ENCODE assay signal across 8 cellular contexts in the genomic region with DNA sequence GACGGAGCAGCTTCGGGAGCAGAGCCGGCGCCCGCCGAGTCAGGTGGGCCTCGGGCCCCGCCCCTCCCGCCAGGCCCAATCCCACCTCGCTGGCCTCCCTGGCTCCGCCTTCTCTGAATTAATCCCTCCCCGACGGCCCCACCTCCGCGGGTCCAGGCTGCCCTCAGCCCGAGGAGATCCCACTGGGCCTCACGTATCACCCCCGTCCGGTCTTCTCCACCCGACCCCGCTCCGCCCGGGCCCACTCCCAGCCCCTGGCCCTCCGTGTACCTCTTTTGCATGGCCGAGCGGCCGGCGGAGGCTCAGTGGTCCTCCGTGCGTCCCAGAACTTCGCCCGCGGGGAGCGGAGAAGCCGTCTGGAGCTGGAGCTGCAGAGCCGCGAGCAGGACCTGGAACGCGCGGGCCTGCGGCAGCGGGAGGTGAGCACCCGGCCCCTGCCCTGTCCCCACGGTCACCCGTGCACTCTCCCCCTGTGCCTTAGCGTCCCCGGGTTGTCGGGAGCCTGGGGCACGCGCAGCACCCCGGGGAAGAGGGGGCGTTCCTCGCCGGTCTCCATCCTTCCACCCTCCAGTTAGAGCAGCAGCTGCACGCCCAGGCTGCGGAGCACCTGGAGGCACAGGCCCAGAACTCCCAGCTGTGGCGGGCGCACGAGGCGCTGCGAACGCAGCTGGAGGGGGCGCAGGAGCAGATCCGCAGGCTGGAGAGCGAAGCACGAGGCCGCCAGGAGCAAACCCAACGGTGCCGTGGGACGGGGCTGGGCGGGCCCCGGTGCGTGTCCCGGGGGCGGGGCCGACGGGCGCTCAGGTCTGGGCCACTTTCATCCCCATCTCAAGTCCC. TPM values are rescaled to one million over a fixed set of nuclear protein-coding genes. Genes with fewer than 3 reads are reported as not detected.
A peak's percentile ranks its signal among the peaks of the same experiment; 100 is the strongest.
DNase-seq lines count a peak whose midpoint lies in the region; ATAC-seq, FAIRE-seq and TF ChIP-seq lines count a peak whose summit lies in the region.

No MANE protein-coding gene starts in this region.

- peak overlapping the region; percentile 60 for H2AFZ ChIP-seq in astrocyte (ENCODE audit: low read depth, low read length)

- H3K9me3 ChIP-seq in SK-N-MC (ENCODE audit: low read depth, low read length) (no peaks in the 10 kb centered on the region), astrocyte (ENCODE audit: insufficient read depth, low read depth, low read length) (no peaks in the 10 kb centered on the region)

- peak overlapping the region; percentile 50 for H3K4me3 Mint-ChIP-seq in astrocyte (ENCODE audit: unreplicated experiment)

- H3K4me1 ChIP-seq in astrocyte (ENCODE audit: insufficient read depth, low read length) = peaks cover 58% of the 10 kb centered on the region

- peaks cover 30% of the 10 kb centered on the region for H3K79me2 ChIP-seq in astrocyte (ENCODE audit: insufficient read depth, low read length)

- H3K9me3 Mint-ChIP-seq in astrocyte (ENCODE audit: unreplicated experiment) = no peaks in the 10 kb centered on the region

- peak overlapping the region; percentile 86 for H3K4me3 ChIP-seq in SK-N-MC
- H3K4me3 ChIP-seq in astrocyte (ENCODE audit: insufficient read depth, low read depth, low read length) = peak overlapping the region; percentile 41
- peak overlapping the region; percentile 42 for H3K4me3 ChIP-seq in skeletal muscle cell (ENCODE audit: low read depth, low read length)

- H3K27ac ChIP-seq in SK-N-MC (no peak overlapping the region), astrocyte (ENCODE audit: low read depth, low read length) (no peak overlapping the region)

- H3K27me3 ChIP-seq in astrocyte (ENCODE audit: insufficient read depth, low read length) = no peaks in the 10 kb centered on the region

- H3K36me3 Mint-ChIP-seq in astrocyte (ENCODE audit: low read depth, unreplicated experiment) = no peaks in the 10 kb centered on the region

- peak; percentile 40 for DNase-seq in DMS79 treated with DMSO at 0.1 percent for 48 hours (lab: John Stamatoyannopoulos, UW)
- no peak for DNase-seq in SK-N-MC (ENCODE audit: low read depth, low spot score)
- no peak for DNase-seq in astrocyte (ENCODE audit: low read depth)
- DNase-seq in hepatic stellate cell (ENCODE audit: low spot score) = peak; percentile 69
- DNase-seq in skeletal muscle cell (ENCODE audit: low read depth) = no peak

- peaks cover 9% of the 10 kb centered on the region for H3K27me3 Mint-ChIP-seq in astrocyte (ENCODE audit: low read depth, unreplicated experiment)

- ATAC-seq in HG03460 (IDR thresholded peaks at IDR 0.05; ENCODE audit: unreplicated experiment) (peak; percentile 30), GM18909 (IDR thresholded peaks at IDR 0.05; ENCODE audit: poor library complexity, unreplicated experiment) (no peak), HG03520 (IDR thresholded peaks at IDR 0.05; ENCODE audit: unreplicated experiment) (no peak)

- H3K4me1 Mint-ChIP-seq in astrocyte (ENCODE audit: low read depth, unreplicated experiment) = peaks cover 11% of the 10 kb centered on the region

- H3K27ac Mint-ChIP-seq in astrocyte (ENCODE audit: unreplicated experiment) = no peak overlapping the region

- peaks cover 45% of the 10 kb centered on the region for H4K20me1 ChIP-seq in astrocyte (ENCODE audit: insufficient read depth, low read length)

- TF ChIP-seq CTCF in astrocyte (IDR thresholded peaks at IDR 0.05; ENCODE audit: insufficient read depth, low read depth, low read length) = no peak

- H3K9ac ChIP-seq in SK-N-MC (ENCODE audit: insufficient read length) (no peak overlapping the region), astrocyte (ENCODE audit: low read length) (no peak overlapping the region)

- FAIRE-seq in astrocyte (lab: Jason Lieb, UNC) = no peak

- H3K4me2 ChIP-seq in astrocyte (ENCODE audit: low read length) = peak overlapping the region; percentile 96

- no peaks in the 10 kb centered on the region for H3K36me3 ChIP-seq in SK-N-MC (ENCODE audit: insufficient read depth, low read length)
- H3K36me3 ChIP-seq in astrocyte (ENCODE audit: insufficient read depth, low read length) = no peaks in the 10 kb centered on the region

RNA-seq across cellular contexts. Expression of a gene that starts 2.2 kb away (rescaled TPM):
- 414 and 421 TPM in 2 replicates for total RNA-seq in astrocyte

RNA-seq across cellular contexts. Expression of a gene that starts 2.8 kb away (rescaled TPM):
- 2.6 TPM in 2 replicates for total RNA-seq in astrocyte

RNA-seq across cellular contexts. Expression of a gene that starts 11.8 kb away (rescaled TPM):
- total RNA-seq in astrocyte = 46.8 and 50.8 TPM in 2 replicates

RNA-seq across cellular contexts. Expression of a gene that starts 11.8 kb away (rescaled TPM):
- 194 and 212 TPM in 2 replicates for total RNA-seq in astrocyte

RNA-seq across cellular contexts. Expression of a gene that starts 12.1 kb away (rescaled TPM):
- 69.5 and 75.5 TPM in 2 replicates for total RNA-seq in astrocyte

Comparison
In these comparisons a context has a peak if more than half of its experiments do, and no peak if none do; other contexts are left out.
1. DNase-seq: peak in DMS79 treated with DMSO at 0.1 percent for 48 hours (single experiment) and hepatic stellate cell (single experiment); none in SK-N-MC (single experiment), astrocyte (single experiment) and skeletal muscle cell (single experiment).
2. Peak in every context shown above with its lines, with median percentiles within 50 percentile points of each other: H3K4me3 ChIP-seq.